25 cellular contexts compared by ENCODE assay signal in genomic region chr2:191656792-191657191, GRCh38. TPM values are rescaled to one million over a fixed set of nuclear protein-coding genes. Genes with fewer than 3 reads are reported as not detected.
DNase-seq lines count a peak whose midpoint lies in the region; ATAC-seq, FAIRE-seq and TF ChIP-seq lines count a peak whose summit lies in the region.
"Had no signal": no experiment of that assay in that cellular context is flagged by ENCODE, and none has a peak within 500 bp of the region (broad histone marks: within the 10 kb centered on the region; RNA-seq: fewer than 3 reads in every experiment).

No MANE protein-coding gene starts in this region.

- H3K27me3 ChIP-seq in K562 (ENCODE audit: control insufficient read depth in 2 of 2, insufficient read depth in 2 of 2, low read length in 2 of 2) (no peaks in the 10 kb centered on the region), right lobe of liver (no peaks in the 10 kb centered on the region), spleen (replicated peaks in 1 of 7) (no peaks in the 10 kb centered on the region), tibial artery (no peaks in the 10 kb centered on the region)
- H3K27me3 ChIP-seq: heart left ventricle, right atrium auricular region, SJSA1 had no signal

- no TSS peak for BruUV-seq in K562 (replicated peaks; lab: Mats Ljungman, UMichigan)

- H4K20me1 ChIP-seq in K562 (replicated peaks; ENCODE audit: control insufficient read depth, insufficient read depth, low read length) = no peaks in the 10 kb centered on the region

- in situ Hi-C loops in K562 (cut with MboI) = no loop called here

- 0 out of 2 replicates have a peak overlapping the region, but pooled peaks have one; percentile 28 for H2AFZ ChIP-seq in K562 (ENCODE audit: low read depth, low read length)

- DNase-seq in H54 (ENCODE audit: insufficient read length, low spot score) (no peak), K562 (ENCODE audit: extremely low read depth in 1 of 4, low spot score in 3 of 4) (no peak), right lobe of liver (no peak), spleen (no peak), ecto neural progenitor cell (ENCODE audit: low spot score) (no peak), tibial artery (no peak), NCI-H446 treated with DMSO at 0.1 percent for 48 hours (lab: John Stamatoyannopoulos, UW) (no peak)
- DNase-seq: activated CD4-positive, alpha-beta T cell treated with anti-CD3 and anti-CD28 coated beads for 4 hours; activated CD8-positive, alpha-beta memory T cell treated with anti-CD3 and anti-CD28 coated beads for 24 hours; C1 segment of cervical spinal cord; COR-L47; H9; heart left ventricle; Kasumi-1; kidney glomerular epithelial cell; mesendoderm; MV-4-11; NCI-H146; NCI-H2107; NCI-H82; stimulated activated CD4-positive, alpha-beta T cell treated with anti-CD3 and anti-CD28 coated beads, Interleukin-4, amount 100 ng/mL, for 24 hours; WERI-Rb-1 had no signal

- intact Hi-C loops in K562 (cut with micrococcal nuclease) = no loop called here
- intact Hi-C loops in right lobe of liver (cut with DNase I) = no loop called here
- intact Hi-C loops in spleen (cut with DNase I; ENCODE audit: low total_unique reads) = no loop called here
- intact Hi-C loops in tibial artery (cut with DNase I; ENCODE audit: low total_unique reads) = no loop called here

- TF ChIP-seq EP300 in K562 (IDR thresholded peaks at IDR 0.05; ENCODE audit: low read length) = no peak

- TF ChIP-seq POLR2A in H54 (IDR thresholded peaks at IDR 0.05; ENCODE audit: low read depth, low read length) = no peak
- TF ChIP-seq POLR2A in K562 (conservative IDR thresholded peaks at IDR 0.05) = no peak
- TF ChIP-seq POLR2A in right lobe of liver (IDR thresholded peaks at IDR 0.05) = no peak
- TF ChIP-seq POLR2A in spleen (IDR thresholded peaks at IDR 0.05) = no peak

- H3K4me2 ChIP-seq in K562 (ENCODE audit: insufficient read depth, low read length) = no peak overlapping the region

- H3K9me3 ChIP-seq in K562 (replicated peaks; ENCODE audit: control insufficient read depth, insufficient read depth, low read depth, low read length) (no peaks in the 10 kb centered on the region), right lobe of liver (no peaks in the 10 kb centered on the region), spleen (no peaks in the 10 kb centered on the region), tibial artery (no peaks in the 10 kb centered on the region)
- H3K9me3 ChIP-seq: right atrium auricular region, SJSA1 had no signal

- H3K27ac ChIP-seq in K562 (ENCODE audit: extremely low read depth, low read depth, low read length) (no peak overlapping the region), right lobe of liver (peak overlapping the region; percentile 42 to 70 (median 49)), spleen (peak overlapping the region in 7 of 8 donors; percentile 46 to 79 (median 62)), tibial artery (no peak overlapping the region)
- H3K27ac ChIP-seq: WERI-Rb-1 had no signal

- CTCF ChIA-PET in K562 (lab: Yijun Ruan, JAX; ENCODE audit: low intra/inter-chr PET ratio) = no interaction called here

- TF ChIP-seq RAD21 in K562 (CRISPR knock-in tag; conservative IDR thresholded peaks at IDR 0.05 in 1 of 2, IDR thresholded peaks at IDR 0.05 in 1 of 2) = no peak

- H3K9me1 ChIP-seq in K562 (ENCODE audit: control insufficient read depth, insufficient read depth, low read length) = no peaks in the 10 kb centered on the region

- no peaks in the 10 kb centered on the region for H3K4me1 ChIP-seq in K562 (replicated peaks in 1 of 2; ENCODE audit: control insufficient read depth in 2 of 2, insufficient read depth in 2 of 2, low read length in 2 of 2)
- H3K4me1 ChIP-seq in right lobe of liver = peaks cover 0 to 22% (median 4%) of the 10 kb centered on the region in 4 donors
- peaks cover 0 to 18% (median 5%) of the 10 kb centered on the region in 6 donors for H3K4me1 ChIP-seq in spleen
- peaks cover 0 to 4% (median 0%) of the 10 kb centered on the region in 4 donors for H3K4me1 ChIP-seq in tibial artery
- H3K4me1 ChIP-seq: right atrium auricular region had no signal

- no peak overlapping the region for H3K9ac ChIP-seq in K562 (ENCODE audit: insufficient read depth in 1 of 2, low read depth in 2 of 2, low read length in 2 of 2)

- H3K79me2 ChIP-seq in K562 (ENCODE audit: control insufficient read depth, insufficient read depth, low read length) = no peaks in the 10 kb centered on the region

- ATAC-seq in K562 = no peak
- peak in 3 of 4 donors; percentile 23 to 57 (median 28) for ATAC-seq in right lobe of liver
- ATAC-seq: GM12878 had no signal

- POLR2A ChIA-PET in K562 (lab: Yijun Ruan, JAX) = interaction anchor here (1.4 kb wide), 1 partner anchor 10 kb away, joined by 4 read pairs; no protein-coding TSS in a partner anchor

- H3K4me3 ChIP-seq in K562 = no peak overlapping the region
- H3K4me3 ChIP-seq in right lobe of liver = no peak overlapping the region
- no peak overlapping the region for H3K4me3 ChIP-seq in spleen
- H3K4me3 ChIP-seq in tibial artery = no peak overlapping the region
- H3K4me3 ChIP-seq: GM12878, heart left ventricle, right atrium auricular region, SJSA1 had no signal

- peak; percentile 45 for FAIRE-seq in H54 (lab: Jason Lieb, UNC)
- no peak for FAIRE-seq in K562 (lab: Jason Lieb, UNC)
- FAIRE-seq: GM12878 had no signal

- H3K36me3 ChIP-seq in K562 (ENCODE audit: control insufficient read depth, insufficient read depth, low read length) = no peaks in the 10 kb centered on the region
- H3K36me3 ChIP-seq in right lobe of liver = no peaks in the 10 kb centered on the region
- H3K36me3 ChIP-seq in spleen = no peaks in the 10 kb centered on the region
- no peaks in the 10 kb centered on the region for H3K36me3 ChIP-seq in tibial artery
- H3K36me3 ChIP-seq: heart left ventricle, right atrium auricular region, SJSA1, WERI-Rb-1 had no signal

- no peak for TF ChIP-seq CTCF in K562 (IDR thresholded peaks at IDR 0.05 in 2 of 3, conservative IDR thresholded peaks at IDR 0.05 in 1 of 3; ENCODE audit: insufficient read depth in 2 of 3, low read depth in 1 of 3, low read length in 3 of 3)
- TF ChIP-seq CTCF in right lobe of liver (IDR thresholded peaks at IDR 0.05) = no peak
- TF ChIP-seq CTCF in spleen (IDR thresholded peaks at IDR 0.05 in 8 of 11, conservative IDR thresholded peaks at IDR 0.05 in 3 of 11) = no peak
- TF ChIP-seq CTCF in tibial artery (IDR thresholded peaks at IDR 0.05) = no peak

TF ChIP-seq in K562, 482 proteins besides CTCF, POLR2A, EP300 and RAD21:
- TF ChIP-seq SP1 (CRISPR knock-in tag; IDR thresholded peaks at IDR 0.05) = no peak
- no peak for TF ChIP-seq MTA1 (IDR thresholded peaks at IDR 0.05; ENCODE audit: borderline replicate concordance)
- no peak for TF ChIP-seq IRF9 (tag; IDR thresholded peaks at IDR 0.05)
- no peak for TF ChIP-seq ZNF584 (CRISPR knock-in tag; IDR thresholded peaks at IDR 0.05; ENCODE audit: low read depth)
- no peak for TF ChIP-seq ZNF830 (CRISPR knock-in tag; IDR thresholded peaks at IDR 0.05)
- TF ChIP-seq KLF6 (CRISPR knock-in tag; IDR thresholded peaks at IDR 0.05; ENCODE audit: borderline replicate concordance) = no peak
- TF ChIP-seq ZNF75A (CRISPR knock-in tag; IDR thresholded peaks at IDR 0.05) = no peak
- TF ChIP-seq RBM39 (optimal IDR thresholded peaks at IDR 0.05; ENCODE audit: low read depth, low read length) = no peak
- TF ChIP-seq ZNF780A (CRISPR knock-in tag; IDR thresholded peaks at IDR 0.05) = no peak
- no peak for TF ChIP-seq NR4A1 (CRISPR knock-in tag; IDR thresholded peaks at IDR 0.05)
- no peak for TF ChIP-seq NR4A1 (tag; IDR thresholded peaks at IDR 0.05)
- no peak for TF ChIP-seq BRF2 (IDR thresholded peaks at IDR 0.05; ENCODE audit: borderline replicate concordance, insufficient read depth, insufficient read length)
- TF ChIP-seq RBM25 (IDR thresholded peaks at IDR 0.05; ENCODE audit: low read depth, low read length, severe bottlenecking) = no peak
TF ChIP-seq in K562: peak in this region for 0.

RNA-seq across cellular contexts. Expression of gene NABP1, which starts 21.1 kb away (rescaled TPM):
- total RNA-seq in K562 (2011; cell fraction: chromatin; rRNA removed; ENCODE audit: low replicate concordance) = 68.8 and 169 TPM in 2 replicates
- 39.4 and 41.1 TPM in 2 replicates for total RNA-seq in K562 (2011; cell fraction: nucleolus; rRNA removed)
- total RNA-seq in K562 (2011; cell fraction: nucleoplasm; rRNA removed) = 97.2 and 188 TPM in 2 replicates
- total RNA-seq in K562 (2014; rRNA removed) (18.6 and 20.2 TPM in 2 replicates), K562 (2014; rRNA removed; fragmentation: Illumina TruSeq; extraction: Trizol) (31.6 and 35.8 TPM in 2 replicates), K562 (2015; rRNA removed; fragmentation: Illumina TruSeq; extraction: Trizol) (37.2 and 44.0 TPM in 2 replicates), K562 (2021) (24.5 and 28.1 TPM in 2 replicates), right lobe of liver (10 to 100 TPM in 5 of 6 experiments, 1 to 10 TPM in 1; 5.2 to 28.2 (median 20.7) TPM), spleen (100 to 1,000 TPM; 150 to 292 (median 192) TPM)
- polyA plus RNA-seq in K562 (2011; rRNA removed) (20.5 and 22.2 TPM in 2 replicates), K562 (2014; fragmentation: Illumina TruSeq; extraction: Trizol) (15.6 and 17.1 TPM in 2 replicates), K562 (2014; fragmentation: Nextera tagmentation; extraction: Ambion mirVana) (10 to 100 TPM; 12.8 to 14.9 TPM), K562 (2014; rRNA removed) (13.9 and 15.4 TPM in 2 replicates), spleen (10 to 100 TPM; 33.0 to 59.4 (median 46.5) TPM)
- 1.8 and 5.1 TPM in 2 replicates for polyA plus RNA-seq in K562 (2011; cell fraction: cytosol; rRNA removed)
- polyA plus RNA-seq in K562 (2011; cell fraction: nucleus; rRNA removed) = 56.5 and 66.5 TPM in 2 replicates
- polyA plus RNA-seq in K562 (2012) = 10.8 and 12.9 TPM in 2 replicates
- polyA minus RNA-seq in K562 (2011; rRNA and poly(A)+ RNA removed) = 46.2 and 78.7 TPM in 2 replicates
- 11.1 and 11.5 TPM in 2 replicates for polyA minus RNA-seq in K562 (2011; cell fraction: cytosol; rRNA and poly(A)+ RNA removed)
- polyA minus RNA-seq in K562 (2011; cell fraction: nucleus; rRNA and poly(A)+ RNA removed) = 101 and 194 TPM in 2 replicates

Comparison
In these comparisons a context has a peak if more than half of its experiments do, and no peak if none do; other contexts are left out.
1. H3K27ac ChIP-seq: peak in right lobe of liver (3 of 3) and spleen (7 of 8); none in K562 (single experiment) and tibial artery (0 of 2).